ENCODE assay signal across 8 cellular contexts in genomic region chr17:31313982-31314787, GRCh38. TPM values are rescaled to one million over a fixed set of nuclear protein-coding genes. Genes with fewer than 3 reads are reported as not detected.
DNase-seq lines count a peak whose midpoint lies in the region; ATAC-seq, FAIRE-seq and TF ChIP-seq lines count a peak whose summit lies in the region.

Gene EVI2B (minus strand): TSS chr17:31314054. CDS start chr17:31305609, 8,445 bp downstream.

- no peak for TF ChIP-seq CTCF in heart right ventricle (IDR thresholded peaks at IDR 0.05)
- no peak for TF ChIP-seq CTCF in Peyer's patch (IDR thresholded peaks at IDR 0.05)
- no peak for TF ChIP-seq CTCF in endothelial cell of umbilical vein (IDR thresholded peaks at IDR 0.05; ENCODE audit: extremely low read depth in 1 of 2, insufficient read depth in 1 of 2, low read depth in 1 of 2, low read length in 2 of 2)
- TF ChIP-seq CTCF in uterus (IDR thresholded peaks at IDR 0.05) = no peak

- peaks cover 50% of the 10 kb centered on the region for H3K36me3 Mint-ChIP-seq in stimulated activated effector memory CD8-positive, alpha-beta T cell treated with anti-CD3 and anti-CD28 coated beads, Interleukin-12 subunit alpha, Interleukin-12 subunit beta, amount 100 ng/mL, for 72 hours

- H3K9me3 ChIP-seq in heart right ventricle = no peaks in the 10 kb centered on the region
- H3K9me3 ChIP-seq in Peyer's patch = no peaks in the 10 kb centered on the region
- H3K9me3 ChIP-seq in endothelial cell of umbilical vein (replicated peaks; ENCODE audit: control insufficient read depth, insufficient read depth, low read length) = no peaks in the 10 kb centered on the region
- no peaks in the 10 kb centered on the region for H3K9me3 ChIP-seq in uterus

- peak within 1 kb of the TSS; percentile 47 for H3K9ac ChIP-seq in endothelial cell of umbilical vein (replicated peaks; ENCODE audit: extremely low read depth, insufficient read depth, low read length)

- dilution Hi-C loops in endothelial cell of umbilical vein (cut with MboI; ENCODE audit: extremely low pct_ligation_motif_present, low sequenced_read_pairs) = no loop called here

- H3K4me1 ChIP-seq in heart right ventricle = peaks cover 0 to 44% (median 7%) of the 10 kb centered on the region in 9 donors
- peaks cover 0 to 13% (median 0%) of the 10 kb centered on the region in 4 donors for H3K4me1 ChIP-seq in Peyer's patch
- peaks cover 21% of the 10 kb centered on the region for H3K4me1 ChIP-seq in endothelial cell of umbilical vein (ENCODE audit: control insufficient read depth, extremely low read depth, insufficient read depth, low read length)
- H3K4me1 ChIP-seq in uterus = no peaks in the 10 kb centered on the region

- FAIRE-seq in endothelial cell of umbilical vein (lab: Jason Lieb, UNC) = peak; percentile 85

- H3K4me3 ChIP-seq in heart right ventricle (peak within 1 kb of the TSS in 6 of 10 donors; percentile 10 to 57 (median 24)), Peyer's patch (peak within 1 kb of the TSS; percentile 36 to 44 (median 42)), endothelial cell of umbilical vein (replicated peaks in 1 of 3; ENCODE audit: insufficient read depth in 1 of 3, low read depth in 1 of 3, low read length in 3 of 3) (peak within 1 kb of the TSS in 1 of 3 experiments; percentile 54), uterus (no peak within 1 kb of the TSS)

- peak within 1 kb of the TSS; percentile 58 for H3K4me3 Mint-ChIP-seq in stimulated activated effector memory CD8-positive, alpha-beta T cell treated with anti-CD3 and anti-CD28 coated beads, Interleukin-12 subunit alpha, Interleukin-12 subunit beta, amount 100 ng/mL, for 72 hours

- peaks cover 35% of the 10 kb centered on the region for H3K4me1 Mint-ChIP-seq in stimulated activated effector memory CD8-positive, alpha-beta T cell treated with anti-CD3 and anti-CD28 coated beads, Interleukin-12 subunit alpha, Interleukin-12 subunit beta, amount 100 ng/mL, for 72 hours

- intact Hi-C loops in heart right ventricle (cut with DNase I) (no loop called here), cardiac septum (cut with DNase I) (no loop called here), endothelial cell of umbilical vein (cut with micrococcal nuclease) (loop anchor here (5.0 kb wide), 1 partner anchor 47 kb away; no protein-coding TSS in a partner anchor), uterus (cut with DNase I; ENCODE audit: low total_unique reads) (no loop called here)

- POLR2A ChIA-PET in endothelial cell of umbilical vein (lab: Charles Lee) = no interaction called here

- TF ChIP-seq POLR2A in Peyer's patch (IDR thresholded peaks at IDR 0.05) = no peak
- no peak for TF ChIP-seq POLR2A in endothelial cell of umbilical vein (IDR thresholded peaks at IDR 0.05; ENCODE audit: low read depth, low read length)
- TF ChIP-seq POLR2A in uterus (IDR thresholded peaks at IDR 0.05) = no peak

- H3K27me3 ChIP-seq in heart right ventricle = no peaks in the 10 kb centered on the region
- H3K27me3 ChIP-seq in Peyer's patch = no peaks in the 10 kb centered on the region
- no peaks in the 10 kb centered on the region for H3K27me3 ChIP-seq in endothelial cell of umbilical vein (ENCODE audit: control insufficient read depth in 2 of 2, insufficient read depth in 2 of 2, low read length in 2 of 2)
- no peaks in the 10 kb centered on the region for H3K27me3 ChIP-seq in uterus

- no peaks in the 10 kb centered on the region for H3K9me3 Mint-ChIP-seq in stimulated activated effector memory CD8-positive, alpha-beta T cell treated with anti-CD3 and anti-CD28 coated beads, Interleukin-12 subunit alpha, Interleukin-12 subunit beta, amount 100 ng/mL, for 72 hours

- no peaks in the 10 kb centered on the region for H3K9me1 ChIP-seq in endothelial cell of umbilical vein (replicated peaks; ENCODE audit: control insufficient read depth, extremely low read depth, insufficient read depth, low read length)

- peaks cover 0 to 5% (median 0%) of the 10 kb centered on the region in 9 donors for H3K36me3 ChIP-seq in heart right ventricle
- H3K36me3 ChIP-seq in Peyer's patch = no peaks in the 10 kb centered on the region
- no peaks in the 10 kb centered on the region for H3K36me3 ChIP-seq in endothelial cell of umbilical vein (ENCODE audit: control insufficient read depth in 2 of 2, extremely low read depth in 1 of 2, insufficient read depth in 2 of 2, low read length in 2 of 2)
- H3K36me3 ChIP-seq in uterus = no peaks in the 10 kb centered on the region

- H3K27ac ChIP-seq in heart right ventricle (peak within 1 kb of the TSS in 3 of 10 donors; percentile 17 to 89 (median 39)), Peyer's patch (peak within 1 kb of the TSS; percentile 67 to 85 (median 76)), endothelial cell of umbilical vein (ENCODE audit: insufficient read depth, low read depth, low read length) (peak within 1 kb of the TSS; percentile 47), uterus (no peak within 1 kb of the TSS)

- no peaks in the 10 kb centered on the region for H4K20me1 ChIP-seq in endothelial cell of umbilical vein (replicated peaks; ENCODE audit: control insufficient read depth, extremely low read depth, insufficient read depth, low read length)

- no peak within 1 kb of the TSS for H2AFZ ChIP-seq in endothelial cell of umbilical vein (ENCODE audit: low read depth, low read length)

- no peak for ATAC-seq in heart right ventricle
- peak; percentile 79 for ATAC-seq in stimulated activated effector memory CD8-positive, alpha-beta T cell treated with anti-CD3 and anti-CD28 coated beads, Interleukin-12 subunit alpha, Interleukin-12 subunit beta, amount 100 ng/mL, for 72 hours
- ATAC-seq in HG03045 (IDR thresholded peaks at IDR 0.05; ENCODE audit: unreplicated experiment) = no peak
- no peak for ATAC-seq in GM19351 (IDR thresholded peaks at IDR 0.05; ENCODE audit: unreplicated experiment)

- CTCF ChIA-PET in endothelial cell of umbilical vein (lab: Charles Lee) = interaction anchor here (1.0 to 1.8 kb wide), 6 partner anchors 11 to 76 kb away, joined by 3 to 7 read pairs (median 5); no protein-coding TSS in a partner anchor

- H3K79me2 ChIP-seq in endothelial cell of umbilical vein (ENCODE audit: control insufficient read depth, insufficient read depth, low read length) = peaks cover 5% of the 10 kb centered on the region

- peak within 1 kb of the TSS; percentile 65 for H3K27ac Mint-ChIP-seq in stimulated activated effector memory CD8-positive, alpha-beta T cell treated with anti-CD3 and anti-CD28 coated beads, Interleukin-12 subunit alpha, Interleukin-12 subunit beta, amount 100 ng/mL, for 72 hours

- BruUV-seq in endothelial cell of umbilical vein (replicated peaks; lab: Mats Ljungman, UMichigan) = no TSS peak

- DNase-seq in heart right ventricle (no peak), cardiac septum (ENCODE audit: low spot score) (no peak), Peyer's patch (no peak), endothelial cell of umbilical vein (ENCODE audit: low read depth, low spot score) (peak; percentile 78), uterus (no peak)
- no peak for DNase-seq in stimulated activated effector memory CD8-positive, alpha-beta T cell treated with anti-CD3 and anti-CD28 coated beads, Interleukin-12 subunit alpha, Interleukin-12 subunit beta, amount 100 ng/mL, for 72 hours (ENCODE audit: low spot score in 2 of 2)

- H3K4me2 ChIP-seq in endothelial cell of umbilical vein (ENCODE audit: insufficient read depth, low read length) = peak within 1 kb of the TSS; percentile 93

- WGBS in heart right ventricle, 2 donors = 78 to 88% methylated on average over 3 of the region's 3 CpGs

TF ChIP-seq in endothelial cell of umbilical vein, 7 proteins besides CTCF, POLR2A, EP300 and RAD21:
- peak; percentile 76 for TF ChIP-seq JUN (IDR thresholded peaks at IDR 0.05; ENCODE audit: borderline replicate concordance, insufficient read depth, insufficient read length, low read depth)
- TF ChIP-seq FOS (IDR thresholded peaks at IDR 0.05; ENCODE audit: borderline replicate concordance, insufficient read depth, low read length) = peak; percentile 83
- TF ChIP-seq POLR2AphosphoS5 (IDR thresholded peaks at IDR 0.05; ENCODE audit: insufficient read depth, low read depth, low read length) = peak; percentile 22
- no peak for TF ChIP-seq MYC (IDR thresholded peaks at IDR 0.05; ENCODE audit: low read depth, low read length)
- TF ChIP-seq MAX (IDR thresholded peaks at IDR 0.05; ENCODE audit: insufficient read depth, insufficient read length) = no peak

RNA-seq across cellular contexts. Expression of gene EVI2B, which starts in this region (rescaled TPM):
- total RNA-seq in heart right ventricle (10 to 100 TPM in 1 of 10 donors, 1 to 10 TPM in 8, under 1 TPM in 1; 0.77 to 14.2 (median 1.5) TPM), cardiac septum (2.0 TPM), Peyer's patch (10 to 100 TPM in 2 of 4 donors, 1 to 10 TPM in 2; 5.6 to 70.1 (median 8.7) TPM), endothelial cell of umbilical vein (1.7 and 2.3 TPM in 2 replicates), uterus (1 to 10 TPM in 3 of 4 donors, under 1 TPM in 1; 0.76 to 9.1 (median 2.9) TPM)
- polyA plus RNA-seq in heart right ventricle (1 to 10 TPM; 1.8 to 2.2 TPM), endothelial cell of umbilical vein (1.8 and 1.9 TPM in 2 replicates)
- polyA plus RNA-seq in endothelial cell of umbilical vein (2011; cell fraction: cytosol; rRNA removed) = 2.2 and 3.0 TPM in 2 replicates
- polyA plus RNA-seq in endothelial cell of umbilical vein (2011; cell fraction: nucleus; rRNA removed) = 0.55 and 1.4 TPM in 2 replicates
- 1.2 and 2.5 TPM in 2 replicates for polyA plus RNA-seq in endothelial cell of umbilical vein (2012)
- 1.6 and 2.2 TPM in 2 replicates for polyA minus RNA-seq in endothelial cell of umbilical vein
- not detected for polyA minus RNA-seq in endothelial cell of umbilical vein (2011; cell fraction: cytosol; rRNA and poly(A)+ RNA removed)
- 0.24 and 1.2 TPM in 2 replicates for polyA minus RNA-seq in endothelial cell of umbilical vein (2011; cell fraction: nucleus; rRNA and poly(A)+ RNA removed)

Comparison
In these comparisons a context has a peak if more than half of its experiments do, and no peak if none do; other contexts are left out.
1. H3K27ac ChIP-seq: peak in Peyer's patch (4 of 4) and endothelial cell of umbilical vein (single experiment); none in uterus (0 of 2).
2. H3K4me3 ChIP-seq: peak in heart right ventricle (6 of 10) and Peyer's patch (4 of 4); none in uterus (0 of 2).